Comparison of ENCODE assay signal across 23 cellular contexts in the genomic region with DNA sequence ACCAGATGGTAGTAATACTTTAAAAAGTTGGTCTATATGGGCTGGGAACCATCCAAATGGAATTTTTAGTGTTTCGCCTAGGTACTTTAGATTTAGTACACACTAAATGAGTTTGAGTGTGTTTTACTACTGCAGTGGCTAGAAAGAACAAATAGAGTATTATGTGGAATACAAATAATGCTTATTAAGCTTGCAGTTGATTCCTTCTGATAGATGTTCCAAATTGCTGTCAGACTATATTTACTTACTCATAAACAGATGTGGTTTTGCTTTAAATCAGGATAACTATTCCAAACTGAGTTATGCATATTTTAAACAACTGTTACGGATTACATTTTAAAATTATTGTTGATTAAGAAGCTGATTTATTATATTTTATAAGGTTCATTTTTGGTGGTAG.
"Had no signal": no experiment of that assay in that cellular context is flagged by ENCODE, and none has a peak within 500 bp of the region (broad histone marks: within the 10 kb centered on the region; RNA-seq: fewer than 3 reads in every experiment).

No MANE protein-coding gene starts in this region.

- H3K4me3 ChIP-seq: ascending aorta, body of pancreas, Peyer's patch, SJSA1 had no signal

- DNase-seq: activated CD4-positive, alpha-beta T cell treated with anti-CD3 and anti-CD28 coated beads for 48 hours; activated CD4-positive, alpha-beta T cell treated with anti-CD3 and anti-CD28 coated beads, Interleukin-2, amount 50 U/mL, for 4 hours; activated CD4-positive, CD25-positive, alpha-beta regulatory T cell treated with anti-CD3 and anti-CD28 coated beads, Interleukin-2, amount 50 U/mL, for 72 hours; activated CD8-positive, alpha-beta memory T cell treated with anti-CD3 and anti-CD28 coated beads, Interleukin-2, amount 50 U/mL, for 48 hours; activated CD8-positive, alpha-beta T cell treated with anti-CD3 and anti-CD28 coated beads, Interleukin-2, amount 10 ng/mL, durations not matched to agents 7 days and 5 days; activated naive CD4-positive, alpha-beta T cell treated with anti-CD3 and anti-CD28 coated beads, Interleukin-2, amount 50 U/mL, for 16 hours; activated T-cell treated with anti-CD3 and anti-CD28 coated beads, Interleukin-2, amount 50 U/mL, for 1 hour; body of pancreas; Kasumi-1; NCI-H1105 treated with DMSO at 0.1 percent for 48 hours; NCI-H1436 treated with DMSO at 0.1 percent for 48 hours; NCI-H187; NCI-H2081; NCI-H510A treated with DMSO at 0.1 percent for 48 hours; NCI-H69; Peyer's patch; Right ventricle myocardium superior; T-helper 17 cell; T-helper 9 cell had no signal

- FAIRE-seq: bronchial epithelial cell had no signal

- ATAC-seq: activated CD8-positive, alpha-beta T cell treated with anti-CD3 and anti-CD28 coated beads, Interleukin-2, amount 10 ng/mL, durations not matched to agents 7 days and 5 days; body of pancreas; T-helper 17 cell; WTC11 had no signal
